2 cellular contexts compared by ENCODE assay signal in the genomic region with DNA sequence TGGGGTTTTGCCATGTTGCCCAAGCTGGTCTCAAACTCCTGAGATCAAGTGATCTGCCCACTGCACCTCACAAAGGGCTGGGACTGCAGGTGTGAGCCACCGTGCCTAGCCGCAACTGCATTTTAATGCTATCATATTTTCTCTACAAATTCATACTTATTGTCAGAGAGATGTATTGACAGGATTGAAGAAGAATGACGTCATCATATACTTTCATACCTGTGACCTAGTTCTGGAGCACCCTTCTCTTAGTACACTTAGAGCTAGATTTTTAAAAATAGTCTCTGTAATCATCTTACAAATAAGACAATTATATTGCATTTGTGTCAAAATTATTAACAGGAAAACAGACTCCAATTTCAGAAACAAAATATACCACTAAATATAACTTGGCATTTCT.
A peak's percentile ranks its signal among the peaks of the same experiment; 100 is the strongest.
TF ChIP-seq lines count a peak whose summit lies in the region.

No MANE protein-coding gene starts in this region.

TF ChIP-seq in HEK293, 187 proteins besides CTCF, POLR2A, EP300 and RAD21 (continued from another document):
- TF ChIP-seq, protein P1, sequence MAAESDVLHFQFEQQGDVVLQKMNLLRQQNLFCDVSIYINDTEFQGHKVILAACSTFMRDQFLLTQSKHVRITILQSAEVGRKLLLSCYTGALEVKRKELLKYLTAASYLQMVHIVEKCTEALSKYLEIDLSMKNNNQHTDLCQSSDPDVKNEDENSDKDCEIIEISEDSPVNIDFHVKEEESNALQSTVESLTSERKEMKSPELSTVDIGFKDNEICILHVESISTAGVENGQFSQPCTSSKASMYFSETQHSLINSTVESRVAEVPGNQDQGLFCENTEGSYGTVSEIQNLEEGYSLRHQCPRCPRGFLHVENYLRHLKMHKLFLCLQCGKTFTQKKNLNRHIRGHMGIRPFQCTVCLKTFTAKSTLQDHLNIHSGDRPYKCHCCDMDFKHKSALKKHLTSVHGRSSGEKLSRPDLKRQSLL (tag by site-specific recombination; IDR thresholded peaks at IDR 0.05): no peak

TF ChIP-seq in K562, 482 proteins besides CTCF, POLR2A, EP300 and RAD21 (continued from another document):
- TF ChIP-seq, protein P2, sequence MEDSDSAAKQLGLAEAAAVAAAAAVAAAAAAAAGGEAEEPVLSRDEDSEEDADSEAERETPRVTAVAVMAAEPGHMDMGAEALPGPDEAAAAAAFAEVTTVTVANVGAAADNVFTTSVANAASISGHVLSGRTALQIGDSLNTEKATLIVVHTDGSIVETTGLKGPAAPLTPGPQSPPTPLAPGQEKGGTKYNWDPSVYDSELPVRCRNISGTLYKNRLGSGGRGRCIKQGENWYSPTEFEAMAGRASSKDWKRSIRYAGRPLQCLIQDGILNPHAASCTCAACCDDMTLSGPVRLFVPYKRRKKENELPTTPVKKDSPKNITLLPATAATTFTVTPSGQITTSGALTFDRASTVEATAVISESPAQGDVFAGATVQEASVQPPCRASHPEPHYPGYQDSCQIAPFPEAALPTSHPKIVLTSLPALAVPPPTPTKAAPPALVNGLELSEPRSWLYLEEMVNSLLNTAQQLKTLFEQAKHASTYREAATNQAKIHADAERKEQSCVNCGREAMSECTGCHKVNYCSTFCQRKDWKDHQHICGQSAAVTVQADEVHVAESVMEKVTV (CRISPR knock-in tag; IDR thresholded peaks at IDR 0.05): no peak
- TF ChIP-seq AFF1 (IDR thresholded peaks at IDR 0.05; ENCODE audit: low read depth in 1 of 2, partially characterized antibody in 2 of 2): no peak
- peak; percentile 22; the same call in 1 of the 2 replicates for TF ChIP-seq ATF7 (IDR thresholded peaks at IDR 0.05)
- peak; percentile 51; the same call in 1 of the 2 replicates for TF ChIP-seq ATF3 (IDR thresholded peaks at IDR 0.05)
- no peak for TF ChIP-seq ATF3 (CRISPR knock-in tag; conservative IDR thresholded peaks at IDR 0.05)
- TF ChIP-seq, protein P3, sequence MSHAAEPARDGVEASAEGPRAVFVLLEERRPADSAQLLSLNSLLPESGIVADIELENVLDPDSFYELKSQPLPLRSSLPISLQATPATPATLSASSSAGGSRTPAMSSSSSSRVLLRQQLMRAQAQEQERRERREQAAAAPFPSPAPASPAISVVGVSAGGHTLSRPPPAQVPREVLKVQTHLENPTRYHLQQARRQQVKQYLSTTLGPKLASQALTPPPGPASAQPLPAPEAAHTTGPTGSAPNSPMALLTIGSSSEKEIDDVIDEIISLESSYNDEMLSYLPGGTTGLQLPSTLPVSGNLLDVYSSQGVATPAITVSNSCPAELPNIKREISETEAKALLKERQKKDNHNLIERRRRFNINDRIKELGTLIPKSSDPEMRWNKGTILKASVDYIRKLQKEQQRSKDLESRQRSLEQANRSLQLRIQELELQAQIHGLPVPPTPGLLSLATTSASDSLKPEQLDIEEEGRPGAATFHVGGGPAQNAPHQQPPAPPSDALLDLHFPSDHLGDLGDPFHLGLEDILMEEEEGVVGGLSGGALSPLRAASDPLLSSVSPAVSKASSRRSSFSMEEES (CRISPR knock-in tag; IDR thresholded peaks at IDR 0.05): no peak
- no peak for TF ChIP-seq NCOA1 (IDR thresholded peaks at IDR 0.05; ENCODE audit: low read depth)
- TF ChIP-seq, protein P4, sequence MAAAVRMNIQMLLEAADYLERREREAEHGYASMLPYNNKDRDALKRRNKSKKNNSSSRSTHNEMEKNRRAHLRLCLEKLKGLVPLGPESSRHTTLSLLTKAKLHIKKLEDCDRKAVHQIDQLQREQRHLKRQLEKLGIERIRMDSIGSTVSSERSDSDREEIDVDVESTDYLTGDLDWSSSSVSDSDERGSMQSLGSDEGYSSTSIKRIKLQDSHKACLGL (CRISPR knock-in tag; IDR thresholded peaks at IDR 0.05; ENCODE audit: borderline replicate concordance, poor library complexity, severe bottlenecking): no peak
- peak; percentile 45; the same call in 1 of the 2 replicates for TF ChIP-seq JUNB (CRISPR knock-in tag; conservative IDR thresholded peaks at IDR 0.05)
- TF ChIP-seq ZNF57 (CRISPR knock-in tag; IDR thresholded peaks at IDR 0.05): no peak
- no peak for TF ChIP-seq ID3 (CRISPR knock-in tag; IDR thresholded peaks at IDR 0.05)
- TF ChIP-seq ID3 (tag; IDR thresholded peaks at IDR 0.05): no peak
- TF ChIP-seq, protein P5, sequence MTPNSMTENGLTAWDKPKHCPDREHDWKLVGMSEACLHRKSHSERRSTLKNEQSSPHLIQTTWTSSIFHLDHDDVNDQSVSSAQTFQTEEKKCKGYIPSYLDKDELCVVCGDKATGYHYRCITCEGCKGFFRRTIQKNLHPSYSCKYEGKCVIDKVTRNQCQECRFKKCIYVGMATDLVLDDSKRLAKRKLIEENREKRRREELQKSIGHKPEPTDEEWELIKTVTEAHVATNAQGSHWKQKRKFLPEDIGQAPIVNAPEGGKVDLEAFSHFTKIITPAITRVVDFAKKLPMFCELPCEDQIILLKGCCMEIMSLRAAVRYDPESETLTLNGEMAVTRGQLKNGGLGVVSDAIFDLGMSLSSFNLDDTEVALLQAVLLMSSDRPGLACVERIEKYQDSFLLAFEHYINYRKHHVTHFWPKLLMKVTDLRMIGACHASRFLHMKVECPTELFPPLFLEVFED (CRISPR knock-in tag; conservative IDR thresholded peaks at IDR 0.05): no peak
